In genomic region chr3:178618907-178619306, GRCh38 we compare ENCODE assay signal across 12 cellular contexts.
"Had no signal": no experiment of that assay in that cellular context is flagged by ENCODE, and none has a peak within 500 bp of the region (broad histone marks: within the 10 kb centered on the region; RNA-seq: fewer than 3 reads in every experiment).

No MANE protein-coding gene starts in this region.

- H3K27ac ChIP-seq: tibial nerve had no signal

- H3K4me3 ChIP-seq: tibial nerve had no signal

- H3K36me3 ChIP-seq: gastroesophageal sphincter, tibial nerve had no signal

- FAIRE-seq: astrocyte, TTC549 had no signal

- H3K27me3 ChIP-seq: gastroesophageal sphincter, tibial nerve had no signal

- DNase-seq: activated CD4-positive, alpha-beta T cell treated with anti-CD3 and anti-CD28 coated beads, Interleukin-2, amount 50 U/mL, for 1 hour; activated CD4-positive, CD25-positive, alpha-beta regulatory T cell; activated naive CD4-positive, alpha-beta T cell treated with anti-CD3 and anti-CD28 coated beads for 36 hours; activated T-cell treated with anti-CD3 and anti-CD28 coated beads for 4 hours; hippocampal formation; nephron progenitor cell; stimulated activated CD4-positive, alpha-beta T cell treated with anti-CD3 and anti-CD28 coated beads, Interleukin-4, amount 100 ng/mL, for 4 hours; T-helper 17 cell had no signal

- H3K9me3 ChIP-seq: gastroesophageal sphincter, tibial nerve had no signal
